ENCODE assay signal across 1 cellular context in genomic region chrX:63354484-63354883, GRCh38.
TF ChIP-seq lines count a peak whose summit lies in the region.

No MANE protein-coding gene starts in this region.

TF ChIP-seq in WTC11, 78 proteins besides CTCF, POLR2A, EP300 and RAD21 (continued from another document):
- TF ChIP-seq, protein P1, sequence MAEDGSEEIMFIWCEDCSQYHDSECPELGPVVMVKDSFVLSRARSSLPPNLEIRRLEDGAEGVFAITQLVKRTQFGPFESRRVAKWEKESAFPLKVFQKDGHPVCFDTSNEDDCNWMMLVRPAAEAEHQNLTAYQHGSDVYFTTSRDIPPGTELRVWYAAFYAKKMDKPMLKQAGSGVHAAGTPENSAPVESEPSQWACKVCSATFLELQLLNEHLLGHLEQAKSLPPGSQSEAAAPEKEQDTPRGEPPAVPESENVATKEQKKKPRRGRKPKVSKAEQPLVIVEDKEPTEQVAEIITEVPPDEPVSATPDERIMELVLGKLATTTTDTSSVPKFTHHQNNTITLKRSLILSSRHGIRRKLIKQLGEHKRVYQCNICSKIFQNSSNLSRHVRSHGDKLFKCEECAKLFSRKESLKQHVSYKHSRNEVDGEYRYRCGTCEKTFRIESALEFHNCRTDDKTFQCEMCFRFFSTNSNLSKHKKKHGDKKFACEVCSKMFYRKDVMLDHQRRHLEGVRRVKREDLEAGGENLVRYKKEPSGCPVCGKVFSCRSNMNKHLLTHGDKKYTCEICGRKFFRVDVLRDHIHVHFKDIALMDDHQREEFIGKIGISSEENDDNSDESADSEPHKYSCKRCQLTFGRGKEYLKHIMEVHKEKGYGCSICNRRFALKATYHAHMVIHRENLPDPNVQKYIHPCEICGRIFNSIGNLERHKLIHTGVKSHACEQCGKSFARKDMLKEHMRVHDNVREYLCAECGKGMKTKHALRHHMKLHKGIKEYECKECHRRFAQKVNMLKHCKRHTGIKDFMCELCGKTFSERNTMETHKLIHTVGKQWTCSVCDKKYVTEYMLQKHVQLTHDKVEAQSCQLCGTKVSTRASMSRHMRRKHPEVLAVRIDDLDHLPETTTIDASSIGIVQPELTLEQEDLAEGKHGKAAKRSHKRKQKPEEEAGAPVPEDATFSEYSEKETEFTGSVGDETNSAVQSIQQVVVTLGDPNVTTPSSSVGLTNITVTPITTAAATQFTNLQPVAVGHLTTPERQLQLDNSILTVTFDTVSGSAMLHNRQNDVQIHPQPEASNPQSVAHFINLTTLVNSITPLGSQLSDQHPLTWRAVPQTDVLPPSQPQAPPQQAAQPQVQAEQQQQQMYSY (CRISPR knock-in tag; IDR thresholded peaks at IDR 0.05), result no peak
- TF ChIP-seq, protein P2, sequence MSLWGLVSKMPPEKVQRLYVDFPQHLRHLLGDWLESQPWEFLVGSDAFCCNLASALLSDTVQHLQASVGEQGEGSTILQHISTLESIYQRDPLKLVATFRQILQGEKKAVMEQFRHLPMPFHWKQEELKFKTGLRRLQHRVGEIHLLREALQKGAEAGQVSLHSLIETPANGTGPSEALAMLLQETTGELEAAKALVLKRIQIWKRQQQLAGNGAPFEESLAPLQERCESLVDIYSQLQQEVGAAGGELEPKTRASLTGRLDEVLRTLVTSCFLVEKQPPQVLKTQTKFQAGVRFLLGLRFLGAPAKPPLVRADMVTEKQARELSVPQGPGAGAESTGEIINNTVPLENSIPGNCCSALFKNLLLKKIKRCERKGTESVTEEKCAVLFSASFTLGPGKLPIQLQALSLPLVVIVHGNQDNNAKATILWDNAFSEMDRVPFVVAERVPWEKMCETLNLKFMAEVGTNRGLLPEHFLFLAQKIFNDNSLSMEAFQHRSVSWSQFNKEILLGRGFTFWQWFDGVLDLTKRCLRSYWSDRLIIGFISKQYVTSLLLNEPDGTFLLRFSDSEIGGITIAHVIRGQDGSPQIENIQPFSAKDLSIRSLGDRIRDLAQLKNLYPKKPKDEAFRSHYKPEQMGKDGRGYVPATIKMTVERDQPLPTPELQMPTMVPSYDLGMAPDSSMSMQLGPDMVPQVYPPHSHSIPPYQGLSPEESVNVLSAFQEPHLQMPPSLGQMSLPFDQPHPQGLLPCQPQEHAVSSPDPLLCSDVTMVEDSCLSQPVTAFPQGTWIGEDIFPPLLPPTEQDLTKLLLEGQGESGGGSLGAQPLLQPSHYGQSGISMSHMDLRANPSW (CRISPR knock-in tag; conservative IDR thresholded peaks at IDR 0.05; ENCODE audit: low read depth), result no peak
- TF ChIP-seq IRF2 (CRISPR knock-in tag; IDR thresholded peaks at IDR 0.05; ENCODE audit: borderline replicate concordance, low read depth), result no peak
- no peak for TF ChIP-seq ZNF232 (CRISPR knock-in tag; IDR thresholded peaks at IDR 0.05)
- no peak for TF ChIP-seq NR3C1 (CRISPR knock-in tag; conservative IDR thresholded peaks at IDR 0.05; ENCODE audit: low read depth)
- TF ChIP-seq JUN (CRISPR knock-in tag; IDR thresholded peaks at IDR 0.05), result no peak
- no peak for TF ChIP-seq ATF2 (CRISPR knock-in tag; IDR thresholded peaks at IDR 0.05; ENCODE audit: borderline replicate concordance, low read depth)
